4 cellular contexts compared by ENCODE assay signal in the genomic region with DNA sequence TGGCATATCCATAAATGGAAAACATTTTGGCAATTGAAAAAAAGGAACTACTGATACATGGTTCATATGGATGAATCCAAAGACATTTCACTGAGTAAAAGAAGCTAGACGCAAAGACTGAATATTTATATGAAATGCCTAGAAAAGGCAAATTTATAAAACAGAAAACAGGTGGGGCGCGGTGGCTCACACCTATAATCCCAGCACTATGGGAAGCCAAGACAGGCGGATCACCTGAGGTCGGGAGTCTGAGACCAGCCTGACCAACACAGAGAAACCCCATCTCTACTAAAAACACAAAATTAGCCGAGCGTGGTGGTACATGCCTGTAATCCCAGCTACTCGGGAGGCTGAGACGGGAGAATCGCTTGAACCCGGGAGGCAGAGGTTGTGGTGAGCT. TPM values are rescaled to one million over a fixed set of nuclear protein-coding genes. Genes with fewer than 3 reads are reported as not detected.
"Had no signal": no experiment of that assay in that cellular context is flagged by ENCODE, and none has a peak within 500 bp of the region (broad histone marks: within the 10 kb centered on the region; RNA-seq: fewer than 3 reads in every experiment).

No MANE protein-coding gene starts in this region.

RNA-seq across cellular contexts. Expression of gene HTR1E, which starts 9.5 kb away (rescaled TPM):
- total RNA-seq: LHCN-M2, M059J, MCF 10A, NCI-H460 had no signal
